Comparison of ENCODE assay signal across 8 cellular contexts in the genomic region with DNA sequence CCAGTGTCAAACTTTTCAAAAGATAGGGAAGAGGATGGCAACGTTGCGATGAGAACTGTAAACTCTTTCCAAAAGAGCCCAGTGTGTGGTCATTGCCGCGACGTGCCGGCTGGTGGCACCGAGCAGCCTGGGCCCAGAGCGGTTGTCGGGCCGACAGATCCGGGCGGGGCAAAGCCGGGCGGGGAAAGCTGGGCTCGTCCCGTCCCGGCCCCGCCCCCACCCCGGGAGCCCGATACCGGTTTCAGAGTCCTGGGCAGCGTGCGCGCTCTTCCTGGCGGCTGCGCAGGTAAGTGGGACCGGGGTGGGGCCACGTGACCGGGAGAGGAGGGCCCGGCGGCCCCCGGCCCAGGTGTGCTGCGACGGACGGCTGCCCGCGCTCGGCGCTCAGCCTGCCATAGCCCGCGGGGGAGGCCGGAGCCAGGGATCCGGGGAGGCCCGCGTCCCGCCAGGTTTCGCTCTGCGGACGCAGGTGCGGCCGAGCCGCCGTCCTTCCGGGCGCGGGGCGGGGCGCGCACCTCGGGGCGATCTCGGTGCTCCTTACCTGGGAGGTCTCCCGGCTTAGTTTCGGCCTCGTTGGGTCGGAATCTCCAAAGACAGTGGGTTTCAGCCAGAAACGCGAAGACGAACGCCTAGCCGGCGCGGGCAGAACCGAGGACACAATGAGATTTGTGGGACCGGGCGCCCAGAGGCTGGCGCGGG. TPM values are rescaled to one million over a fixed set of nuclear protein-coding genes. Genes with fewer than 3 reads are reported as not detected.
DNase-seq lines count a peak whose midpoint lies in the region; ATAC-seq and TF ChIP-seq lines count a peak whose summit lies in the region.

A gene with protein sequence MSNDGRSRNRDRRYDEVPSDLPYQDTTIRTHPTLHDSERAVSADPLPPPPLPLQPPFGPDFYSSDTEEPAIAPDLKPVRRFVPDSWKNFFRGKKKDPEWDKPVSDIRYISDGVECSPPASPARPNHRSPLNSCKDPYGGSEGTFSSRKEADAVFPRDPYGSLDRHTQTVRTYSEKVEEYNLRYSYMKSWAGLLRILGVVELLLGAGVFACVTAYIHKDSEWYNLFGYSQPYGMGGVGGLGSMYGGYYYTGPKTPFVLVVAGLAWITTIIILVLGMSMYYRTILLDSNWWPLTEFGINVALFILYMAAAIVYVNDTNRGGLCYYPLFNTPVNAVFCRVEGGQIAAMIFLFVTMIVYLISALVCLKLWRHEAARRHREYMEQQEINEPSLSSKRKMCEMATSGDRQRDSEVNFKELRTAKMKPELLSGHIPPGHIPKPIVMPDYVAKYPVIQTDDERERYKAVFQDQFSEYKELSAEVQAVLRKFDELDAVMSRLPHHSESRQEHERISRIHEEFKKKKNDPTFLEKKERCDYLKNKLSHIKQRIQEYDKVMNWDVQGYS (plus strand): TSS at position 232 of the 699 bp plus-strand sequence. CDS start 4,270 bp downstream, outside the sequence.

- no peak within 1 kb of the TSS for H3K23ac ChIP-seq in mesenchymal stem cell (ENCODE audit: low read length in 2 of 2)

- intact Hi-C loops in CD4-positive, alpha-beta T cell (cut with DNase I, micrococcal nuclease): no loop called here

- peak within 1 kb of the TSS; percentile 17 to 46 for H3K18ac ChIP-seq in mesenchymal stem cell (ENCODE audit: low read depth in 1 of 2, low read length in 2 of 2)

- H3K9me3 ChIP-seq in CD4-positive, alpha-beta T cell (ENCODE audit: control insufficient read depth, low read length): no peaks in the 10 kb centered on the region
- H3K9me3 ChIP-seq in endodermal cell (ENCODE audit: control insufficient read depth, low read length) (peaks cover under 1% of the 10 kb centered on the region), mesenchymal stem cell (ENCODE audit: control insufficient read depth, low read length) (no peaks in the 10 kb centered on the region)

- no peak within 1 kb of the TSS for H2BK15ac ChIP-seq in mesenchymal stem cell (ENCODE audit: low read depth, poor library complexity, severe bottlenecking)

- no peak for TF ChIP-seq CTCF in CD4-positive, alpha-beta T cell (IDR thresholded peaks at IDR 0.05)
- TF ChIP-seq CTCF in endodermal cell (conservative IDR thresholded peaks at IDR 0.05): peak; percentile 70

- peak within 1 kb of the TSS; percentile 29 for H3K27ac Mint-ChIP-seq in CD4-positive, alpha-beta T cell
- no peak within 1 kb of the TSS for H3K27ac Mint-ChIP-seq in activated CD8-positive, alpha-beta T cell treated with anti-CD3 and anti-CD28 coated beads, Interleukin-2, amount 10 ng/mL, durations not matched to agents 7 days and 5 days
- peak within 1 kb of the TSS; percentile 95 for H3K27ac Mint-ChIP-seq in endodermal cell

- H2AFZ ChIP-seq in mesenchymal stem cell (ENCODE audit: low read depth, low read length): peak within 1 kb of the TSS; percentile 54

- peak within 1 kb of the TSS; percentile 90 for H3K9ac ChIP-seq in endodermal cell (ENCODE audit: extremely low read depth, low read length, poor library complexity, severe bottlenecking)
- no peak within 1 kb of the TSS for H3K9ac ChIP-seq in mesenchymal stem cell (ENCODE audit: low read length)

- H4K8ac ChIP-seq in mesenchymal stem cell (ENCODE audit: low read length): peak within 1 kb of the TSS; percentile 87

- POLR2A ChIA-PET in CD4-positive, alpha-beta T cell (lab: Charles Lee): no interaction called here
- POLR2A ChIA-PET in activated CD8-positive, alpha-beta T cell treated with anti-CD3 and anti-CD28 coated beads, Interleukin-2, amount 10 ng/mL, durations not matched to agents 7 days and 5 days (lab: Charles Lee): no interaction called here

- H2BK5ac ChIP-seq in mesenchymal stem cell (ENCODE audit: low read depth, low read length, poor library complexity, severe bottlenecking): no peak within 1 kb of the TSS

- H2BK12ac ChIP-seq in mesenchymal stem cell (ENCODE audit: low read length in 2 of 2): peak within 1 kb of the TSS in 1 of 2 experiments; percentile 71

- DNase-seq in CD4-positive, alpha-beta T cell: peak in 9 of 10 experiments; percentile 9 to 53 (median 26)
- DNase-seq in NCI-H187 (lab: John Stamatoyannopoulos, UW) (peak; percentile 90 to 98), endodermal cell (peak; percentile 97), mesenchymal stem cell (peak; percentile 51), SK-N-DZ (ENCODE audit: low spot score) (no peak)
- no peak for DNase-seq in activated CD8-positive, alpha-beta T cell treated with anti-CD3 and anti-CD28 coated beads, Interleukin-2, amount 10 ng/mL, durations not matched to agents 7 days and 5 days
- peak; percentile 4 to 7 for DNase-seq in stimulated activated CD8-positive, alpha-beta memory T cell treated with anti-CD3 and anti-CD28 coated beads, Interleukin-15, amount 100 ng/mL, for 4 hours (ENCODE audit: low read depth in 2 of 2)

- H3K36me3 ChIP-seq in endodermal cell (ENCODE audit: control insufficient read depth, insufficient read depth, low read length): peaks cover 37% of the 10 kb centered on the region
- peaks cover 24 to 56% of the 10 kb centered on the region in 2 experiments for H3K36me3 ChIP-seq in mesenchymal stem cell (ENCODE audit: control insufficient read depth in 1 of 2, insufficient read depth in 2 of 2, low read depth in 1 of 2, low read length in 2 of 2)

- no peaks in the 10 kb centered on the region for H3K27me3 ChIP-seq in CD4-positive, alpha-beta T cell (ENCODE audit: control insufficient read depth, insufficient read depth, low read length)
- H3K27me3 ChIP-seq in endodermal cell (ENCODE audit: control insufficient read depth, insufficient read depth, low read length, poor library complexity, severe bottlenecking) (no peaks in the 10 kb centered on the region), mesenchymal stem cell (ENCODE audit: control insufficient read depth in 1 of 2, insufficient read depth in 1 of 2, low read length in 2 of 2) (no peaks in the 10 kb centered on the region)

- CTCF ChIA-PET in CD4-positive, alpha-beta T cell (lab: Charles Lee): no interaction called here
- CTCF ChIA-PET in activated CD8-positive, alpha-beta T cell treated with anti-CD3 and anti-CD28 coated beads, Interleukin-2, amount 10 ng/mL, durations not matched to agents 7 days and 5 days (lab: Charles Lee): no interaction called here

- peak within 1 kb of the TSS in 1 of 2 experiments; percentile 34 for H3K4ac ChIP-seq in mesenchymal stem cell (ENCODE audit: low read depth in 1 of 2, low read length in 2 of 2)

- H3K4me3 Mint-ChIP-seq in CD4-positive, alpha-beta T cell: peak within 1 kb of the TSS; percentile 85
- peak within 1 kb of the TSS; percentile 43 for H3K4me3 Mint-ChIP-seq in activated CD8-positive, alpha-beta T cell treated with anti-CD3 and anti-CD28 coated beads, Interleukin-2, amount 10 ng/mL, durations not matched to agents 7 days and 5 days
- peak within 1 kb of the TSS; percentile 89 for H3K4me3 Mint-ChIP-seq in endodermal cell

- H4K91ac ChIP-seq in mesenchymal stem cell (ENCODE audit: low read length): no peak within 1 kb of the TSS

- peak within 1 kb of the TSS; percentile 81 for H3K4me3 ChIP-seq in endodermal cell (ENCODE audit: low read length)
- peak within 1 kb of the TSS in 1 of 2 experiments; percentile 40 for H3K4me3 ChIP-seq in mesenchymal stem cell (ENCODE audit: insufficient read depth in 1 of 2, low read depth in 1 of 2, low read length in 2 of 2)

- ATAC-seq in CD4-positive, alpha-beta T cell (ENCODE audit: poor library complexity): peak; percentile 77
- peak; percentile 71 for ATAC-seq in GM19467 (IDR thresholded peaks at IDR 0.05; ENCODE audit: unreplicated experiment)
- ATAC-seq in activated CD8-positive, alpha-beta T cell treated with anti-CD3 and anti-CD28 coated beads, Interleukin-2, amount 10 ng/mL, durations not matched to agents 7 days and 5 days: peak; percentile 80

- H3K36me3 Mint-ChIP-seq in CD4-positive, alpha-beta T cell (ENCODE audit: low read depth): peaks cover 27% of the 10 kb centered on the region
- peaks cover 26% of the 10 kb centered on the region for H3K36me3 Mint-ChIP-seq in activated CD8-positive, alpha-beta T cell treated with anti-CD3 and anti-CD28 coated beads, Interleukin-2, amount 10 ng/mL, durations not matched to agents 7 days and 5 days (ENCODE audit: low read depth)
- H3K36me3 Mint-ChIP-seq in endodermal cell (ENCODE audit: low read depth): peaks cover 36% of the 10 kb centered on the region

- H3K4me1 Mint-ChIP-seq in CD4-positive, alpha-beta T cell (ENCODE audit: low read depth): peaks cover 16% of the 10 kb centered on the region
- H3K4me1 Mint-ChIP-seq in activated CD8-positive, alpha-beta T cell treated with anti-CD3 and anti-CD28 coated beads, Interleukin-2, amount 10 ng/mL, durations not matched to agents 7 days and 5 days (ENCODE audit: low read depth): peaks cover 5% of the 10 kb centered on the region
- H3K4me1 Mint-ChIP-seq in endodermal cell: peaks cover 14% of the 10 kb centered on the region

- H3K79me1 ChIP-seq in mesenchymal stem cell (replicated peaks; ENCODE audit: low read length, poor library complexity, severe bottlenecking): peaks cover 2% of the 10 kb centered on the region

- no peak within 1 kb of the TSS for H3K14ac ChIP-seq in mesenchymal stem cell (ENCODE audit: low read length in 2 of 2)

- no peak within 1 kb of the TSS for H2BK120ac ChIP-seq in mesenchymal stem cell (ENCODE audit: low read depth, low read length)

- no peaks in the 10 kb centered on the region for H3K27me3 Mint-ChIP-seq in CD4-positive, alpha-beta T cell
- H3K27me3 Mint-ChIP-seq in activated CD8-positive, alpha-beta T cell treated with anti-CD3 and anti-CD28 coated beads, Interleukin-2, amount 10 ng/mL, durations not matched to agents 7 days and 5 days (ENCODE audit: low read depth): no peaks in the 10 kb centered on the region
- peaks cover 1% of the 10 kb centered on the region for H3K27me3 Mint-ChIP-seq in endodermal cell (ENCODE audit: insufficient read depth)

- H3K4me1 ChIP-seq in endodermal cell (ENCODE audit: control insufficient read depth, insufficient read depth, low read length): no peaks in the 10 kb centered on the region
- no peaks in the 10 kb centered on the region for H3K4me1 ChIP-seq in mesenchymal stem cell (ENCODE audit: control insufficient read depth, insufficient read depth, low read depth, low read length)

- no peaks in the 10 kb centered on the region for H3K9me3 Mint-ChIP-seq in CD4-positive, alpha-beta T cell
- no peaks in the 10 kb centered on the region for H3K9me3 Mint-ChIP-seq in activated CD8-positive, alpha-beta T cell treated with anti-CD3 and anti-CD28 coated beads, Interleukin-2, amount 10 ng/mL, durations not matched to agents 7 days and 5 days (ENCODE audit: insufficient read depth)
- peaks cover 3% of the 10 kb centered on the region for H3K9me3 Mint-ChIP-seq in endodermal cell

- peak within 1 kb of the TSS; percentile 42 for H3K4me2 ChIP-seq in mesenchymal stem cell (ENCODE audit: low read length, poor library complexity, severe bottlenecking)

- H2AK5ac ChIP-seq in mesenchymal stem cell (ENCODE audit: low read length, severe bottlenecking): no peak within 1 kb of the TSS

- WGBS in endodermal cell (ENCODE audit: insufficient coverage in 1 of 2, insufficient read length in 1 of 2), 2 experiments: 1 to 5% methylated on average over 55 to 78 of the region's 78 CpGs
- WGBS in mesenchymal stem cell: 19% methylated on average over 49 of the region's 78 CpGs

- no peak within 1 kb of the TSS for H3K27ac ChIP-seq in CD4-positive, alpha-beta T cell (ENCODE audit: low read depth, low read length)
- no peak within 1 kb of the TSS for H3K27ac ChIP-seq in endodermal cell (ENCODE audit: low read depth, low read length)
- no peak within 1 kb of the TSS for H3K27ac ChIP-seq in mesenchymal stem cell (ENCODE audit: low read length, poor library complexity, severe bottlenecking)

RNA-seq across cellular contexts. Expression of the gene that starts here (rescaled TPM):
- under 1 TPM; 0.14 to 0.19 TPM for total RNA-seq in CD4-positive, alpha-beta T cell
- under 1 TPM; 0.18 to 0.26 TPM for total RNA-seq in activated CD8-positive, alpha-beta T cell treated with anti-CD3 and anti-CD28 coated beads, Interleukin-2, amount 10 ng/mL, durations not matched to agents 7 days and 5 days
- 10 to 100 TPM; 30.5 to 38.0 TPM for total RNA-seq in endodermal cell
- polyA plus RNA-seq in endodermal cell (2013, experiment 1 of 2): 3.9 TPM
- 4.1 TPM for polyA plus RNA-seq in endodermal cell (2013, experiment 2 of 2)
- polyA plus RNA-seq in mesenchymal stem cell (2013, experiment 1 of 2): 1.6 TPM
- polyA plus RNA-seq in mesenchymal stem cell (2013, experiment 2 of 2): 1.5 TPM
- 0.08 TPM in 1 of 2 replicates, not detected in the other for polyA plus RNA-seq in SK-N-DZ (2014; cell fraction: cytosol; rRNA removed)
- 0.44 TPM in 1 of 2 replicates, not detected in the other for polyA plus RNA-seq in SK-N-DZ (2014; cell fraction: nucleus; rRNA removed)

Comparison
In these comparisons a context has a peak if more than half of its experiments do, and no peak if none do; other contexts are left out.
1. RNA of the gene that starts here (total RNA-seq): 30.5 to 38.0 TPM in endodermal cell; 0.18 to 0.26 TPM in activated CD8-positive, alpha-beta T cell treated with anti-CD3 and anti-CD28 coated beads, Interleukin-2, amount 10 ng/mL, durations not matched to agents 7 days and 5 days and 0.14 to 0.19 TPM in CD4-positive, alpha-beta T cell; every median in the first group is over 10 times any median in the second.
2. Peak in DNase-seq and ATAC-seq in CD4-positive, alpha-beta T cell; RNA of the gene not detected or under 1 TPM.
3. Peak in ATAC-seq in activated CD8-positive, alpha-beta T cell treated with anti-CD3 and anti-CD28 coated beads, Interleukin-2, amount 10 ng/mL, durations not matched to agents 7 days and 5 days; RNA of the gene not detected or under 1 TPM.
4. DNase-seq: peak in NCI-H187 (2 of 2), endodermal cell (single experiment), mesenchymal stem cell (single experiment) and stimulated activated CD8-positive, alpha-beta memory T cell treated with anti-CD3 and anti-CD28 coated beads, Interleukin-15, amount 100 ng/mL, for 4 hours (2 of 2); none in activated CD8-positive, alpha-beta T cell treated with anti-CD3 and anti-CD28 coated beads, Interleukin-2, amount 10 ng/mL, durations not matched to agents 7 days and 5 days (single experiment) and SK-N-DZ (single experiment).
5. Peak in every context shown above with its lines, with median percentiles within 50 percentile points of each other: ATAC-seq and H3K4me3 Mint-ChIP-seq.